1 cellular context compared by ENCODE assay signal in the genomic region with DNA sequence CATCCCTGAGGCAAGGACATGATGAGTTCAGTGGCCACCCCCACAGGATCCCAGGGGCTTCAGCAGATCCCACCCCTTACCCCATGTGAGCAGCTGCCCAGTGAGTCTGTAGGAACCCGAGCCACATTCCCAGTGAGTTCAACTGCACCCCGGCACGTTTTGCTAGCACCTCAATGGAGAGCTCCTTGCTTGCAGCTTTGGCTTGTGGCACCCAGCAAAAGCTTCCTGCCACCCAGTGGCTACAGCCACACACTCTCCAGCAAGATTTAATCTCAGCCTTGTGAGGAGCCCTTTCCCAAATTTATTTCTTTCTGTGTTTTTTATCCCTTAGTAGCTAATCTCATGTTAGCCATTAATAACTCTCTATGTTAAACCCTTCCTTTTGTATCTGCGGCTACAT.
TF ChIP-seq lines count a peak whose summit lies in the region.

No MANE protein-coding gene starts in this region.

TF ChIP-seq in H1, 55 proteins besides CTCF, POLR2A, EP300 and RAD21:
- no peak for TF ChIP-seq KDM1A (IDR thresholded peaks at IDR 0.05; ENCODE audit: borderline replicate concordance, low read length)
- no peak for TF ChIP-seq HDAC2 (IDR thresholded peaks at IDR 0.05; ENCODE audit: borderline replicate concordance in 1 of 2, low read depth in 2 of 2, low read length in 2 of 2)
- no peak for TF ChIP-seq SIRT6 (IDR thresholded peaks at IDR 0.05; ENCODE audit: low read length)
- no peak for TF ChIP-seq HDAC6 (IDR thresholded peaks at IDR 0.05; ENCODE audit: low read depth, low read length)
